14 cellular contexts compared by ENCODE assay signal in genomic region chr1:204263240-204263848, GRCh38. TPM values are rescaled to one million over a fixed set of nuclear protein-coding genes. Genes with fewer than 3 reads are reported as not detected.
DNase-seq lines count a peak whose midpoint lies in the region; ATAC-seq and TF ChIP-seq lines count a peak whose summit lies in the region.
"Had no signal": no experiment of that assay in that cellular context is flagged by ENCODE, and none has a peak within 500 bp of the region (broad histone marks: within the 10 kb centered on the region; RNA-seq: fewer than 3 reads in every experiment).

No MANE protein-coding gene starts in this region.

- H3K9me2 ChIP-seq in PC-9 (ENCODE audit: insufficient read depth), result no peaks in the 10 kb centered on the region

- no peak for ATAC-seq in activated naive CD8-positive, alpha-beta T cell treated with anti-CD3 and anti-CD28 coated beads, Interleukin-2, amount 50 U/mL, for 24 hours
- ATAC-seq in HG02981 (IDR thresholded peaks at IDR 0.05; ENCODE audit: unreplicated experiment), result no peak
- ATAC-seq: natural killer cell treated with Interleukin-12 subunit alpha and Interleukin-12 subunit beta and Interleukin-15 and Interleukin-18, amount 100 ng/mL, for 72 hours had no signal

- H3K36me3 Mint-ChIP-seq in activated naive CD8-positive, alpha-beta T cell treated with anti-CD3 and anti-CD28 coated beads, Interleukin-2, amount 50 U/mL, for 24 hours (ENCODE audit: low read depth), result no peaks in the 10 kb centered on the region
- no peaks in the 10 kb centered on the region for H3K36me3 Mint-ChIP-seq in activated naive CD8-positive, alpha-beta T cell treated with anti-CD3 and anti-CD28 coated beads for 36 hours
- H3K36me3 Mint-ChIP-seq: immature natural killer cell; natural killer cell treated with Interleukin-12 subunit alpha and Interleukin-12 subunit beta and Interleukin-15 and Interleukin-18, amount 100 ng/mL, for 72 hours had no signal

- H3K36me3 ChIP-seq in mesodermal cell (ENCODE audit: control insufficient read depth, insufficient read depth, low read length), result peaks cover 59% of the 10 kb centered on the region
- peaks cover 31% of the 10 kb centered on the region for H3K36me3 ChIP-seq in PC-9 (ENCODE audit: low read depth)

- H3K27ac Mint-ChIP-seq in activated naive CD8-positive, alpha-beta T cell treated with anti-CD3 and anti-CD28 coated beads, Interleukin-2, amount 50 U/mL, for 24 hours, result peak overlapping the region; percentile 58
- H3K27ac Mint-ChIP-seq in activated naive CD8-positive, alpha-beta T cell treated with anti-CD3 and anti-CD28 coated beads for 36 hours, result no peak overlapping the region
- H3K27ac Mint-ChIP-seq: immature natural killer cell; natural killer cell treated with Interleukin-12 subunit alpha and Interleukin-12 subunit beta and Interleukin-15 and Interleukin-18, amount 100 ng/mL, for 72 hours had no signal

- no peak for DNase-seq in activated naive CD8-positive, alpha-beta T cell treated with anti-CD3 and anti-CD28 coated beads, Interleukin-2, amount 50 U/mL, for 24 hours
- DNase-seq in activated naive CD8-positive, alpha-beta T cell treated with anti-CD3 and anti-CD28 coated beads for 36 hours, result no peak
- DNase-seq in dermis microvascular lymphatic vessel endothelial cell (ENCODE audit: low read depth in 2 of 2) (peak; percentile 27 to 55), superior temporal gyrus (ENCODE audit: extremely low spot score) (peak; percentile 40), kidney tubule cell (ENCODE audit: low spot score) (no peak), PC-9 (no peak)
- DNase-seq: activated T-cell treated with anti-CD3 and anti-CD28 coated beads, Interleukin-2, amount 50 U/mL, for 1 hour; HCEC 1CT; immature natural killer cell; NCI-H2171; testis had no signal

- H3K9me3 ChIP-seq in mesodermal cell (ENCODE audit: control insufficient read depth, low read length) (no peaks in the 10 kb centered on the region), PC-9 (ENCODE audit: insufficient read depth, low read depth) (no peaks in the 10 kb centered on the region)
- H3K9me3 ChIP-seq: testis had no signal

- no peaks in the 10 kb centered on the region for H4K20me1 ChIP-seq in PC-9 (ENCODE audit: insufficient read depth)

- WGBS in mesodermal cell (ENCODE audit: insufficient coverage in 2 of 2), 2 experiments, result 72 to 76% methylated on average over 9 to 13 of the region's 13 CpGs

- intact Hi-C loops in PC-9 (cut with micrococcal nuclease; ENCODE audit: unreplicated experiment), result no loop called here

- no peak overlapping the region for H2AFZ ChIP-seq in PC-9

- peaks cover 13% of the 10 kb centered on the region; the same call in 1 of the 2 replicates for H3F3A ChIP-seq in PC-9 (ENCODE audit: insufficient read depth, low read depth)

- no peaks in the 10 kb centered on the region for H3K9me3 Mint-ChIP-seq in activated naive CD8-positive, alpha-beta T cell treated with anti-CD3 and anti-CD28 coated beads, Interleukin-2, amount 50 U/mL, for 24 hours
- H3K9me3 Mint-ChIP-seq in activated naive CD8-positive, alpha-beta T cell treated with anti-CD3 and anti-CD28 coated beads for 36 hours, result no peaks in the 10 kb centered on the region
- H3K9me3 Mint-ChIP-seq: natural killer cell treated with Interleukin-12 subunit alpha and Interleukin-12 subunit beta and Interleukin-15 and Interleukin-18, amount 100 ng/mL, for 72 hours had no signal

- CTCF ChIA-PET in PC-9 (lab: Charles Lee), result no interaction called here

- H3K4me2 ChIP-seq in PC-9, result no peak overlapping the region

- H3K27me3 Mint-ChIP-seq in activated naive CD8-positive, alpha-beta T cell treated with anti-CD3 and anti-CD28 coated beads, Interleukin-2, amount 50 U/mL, for 24 hours, result no peaks in the 10 kb centered on the region
- no peaks in the 10 kb centered on the region for H3K27me3 Mint-ChIP-seq in activated naive CD8-positive, alpha-beta T cell treated with anti-CD3 and anti-CD28 coated beads for 36 hours

- H3K4me1 ChIP-seq in mesodermal cell (ENCODE audit: control insufficient read depth, insufficient read depth, low read length, poor library complexity, severe bottlenecking) (peaks cover 13% of the 10 kb centered on the region), PC-9 (replicated peaks; ENCODE audit: insufficient read depth) (no peaks in the 10 kb centered on the region)

- H3K4me3 Mint-ChIP-seq in activated naive CD8-positive, alpha-beta T cell treated with anti-CD3 and anti-CD28 coated beads, Interleukin-2, amount 50 U/mL, for 24 hours, result no peak overlapping the region
- H3K4me3 Mint-ChIP-seq in activated naive CD8-positive, alpha-beta T cell treated with anti-CD3 and anti-CD28 coated beads for 36 hours, result no peak overlapping the region
- H3K4me3 Mint-ChIP-seq: immature natural killer cell; natural killer cell treated with Interleukin-12 subunit alpha and Interleukin-12 subunit beta and Interleukin-15 and Interleukin-18, amount 100 ng/mL, for 72 hours had no signal

- H3K27ac ChIP-seq in mesodermal cell (ENCODE audit: low read depth, low read length, severe bottlenecking), result peak overlapping the region; percentile 53
- no peak overlapping the region for H3K27ac ChIP-seq in PC-9
- H3K27ac ChIP-seq: testis had no signal

- POLR2A ChIA-PET in PC-9 (lab: Charles Lee; ENCODE audit: unreplicated experiment), result no interaction called here

- TF ChIP-seq CTCF in PC-9 (conservative IDR thresholded peaks at IDR 0.05), result no peak

- BruUV-seq in PC-9 (replicated peaks; lab: Mats Ljungman, UMichigan), result no TSS peak

- H3K79me2 ChIP-seq in PC-9 (ENCODE audit: low read depth), result no peaks in the 10 kb centered on the region

- H3K27me3 ChIP-seq in PC-9 (ENCODE audit: insufficient read depth, low read depth), result no peaks in the 10 kb centered on the region
- H3K27me3 ChIP-seq: testis had no signal

- H3K4me3 ChIP-seq in mesodermal cell (ENCODE audit: extremely low read depth, insufficient read depth, low read length, poor library complexity, severe bottlenecking) (no peak overlapping the region), PC-9 (no peak overlapping the region)
- H3K4me3 ChIP-seq: testis had no signal

- no peaks in the 10 kb centered on the region for H3K4me1 Mint-ChIP-seq in activated naive CD8-positive, alpha-beta T cell treated with anti-CD3 and anti-CD28 coated beads, Interleukin-2, amount 50 U/mL, for 24 hours
- no peaks in the 10 kb centered on the region for H3K4me1 Mint-ChIP-seq in activated naive CD8-positive, alpha-beta T cell treated with anti-CD3 and anti-CD28 coated beads for 36 hours
- H3K4me1 Mint-ChIP-seq: immature natural killer cell had no signal

RNA-seq across cellular contexts. Expression of gene GOLT1A, which starts 49.6 kb away (rescaled TPM):
- total RNA-seq in activated naive CD8-positive, alpha-beta T cell treated with anti-CD3 and anti-CD28 coated beads for 36 hours, result under 1 TPM in 1 of 2 experiments, not detected in 1; 0.33 TPM
- total RNA-seq in dermis microvascular lymphatic vessel endothelial cell, result 0.13 TPM in 1 of 2 replicates, not detected in the other
- polyA plus RNA-seq in mesodermal cell (2013, experiment 1 of 2), result not detected
- not detected for polyA plus RNA-seq in mesodermal cell (2013, experiment 2 of 2)
- 18.7 and 22.8 TPM in 2 replicates for total RNA-seq in PC-9 (2021)
- total RNA-seq: natural killer cell treated with Interleukin-12 subunit alpha and Interleukin-12 subunit beta and Interleukin-15 and Interleukin-18, amount 100 ng/mL, for 72 hours had no signal
- polyA plus RNA-seq: immature natural killer cell had no signal

Comparison
In these comparisons a context has a peak if more than half of its experiments do, and no peak if none do; other contexts are left out.
1. DNase-seq: peak in dermis microvascular lymphatic vessel endothelial cell (2 of 2) and superior temporal gyrus (single experiment); none in activated naive CD8-positive, alpha-beta T cell treated with anti-CD3 and anti-CD28 coated beads, Interleukin-2, amount 50 U/mL, for 24 hours (single experiment), activated naive CD8-positive, alpha-beta T cell treated with anti-CD3 and anti-CD28 coated beads for 36 hours (single experiment), kidney tubule cell (single experiment) and PC-9 (0 of 2).
2. RNA of gene GOLT1A, which starts 49.6 kb away (total RNA-seq): 18.7 to 22.8 TPM in PC-9; 0.33 TPM in activated naive CD8-positive, alpha-beta T cell treated with anti-CD3 and anti-CD28 coated beads for 36 hours and 0.13 TPM in dermis microvascular lymphatic vessel endothelial cell; every median in the first group is over 10 times any median in the second.